Comparison of ENCODE assay signal across 2 cellular contexts in genomic region chr17:50679008-50679544, GRCh38.
TF ChIP-seq lines count a peak whose summit lies in the region.

No MANE protein-coding gene starts in this region.

TF ChIP-seq in A549, 52 proteins besides CTCF, POLR2A, EP300 and RAD21:
- TF ChIP-seq BCL3 (IDR thresholded peaks at IDR 0.05) (no peak), RCOR1 (IDR thresholded peaks at IDR 0.05; ENCODE audit: low read depth, low read length) (no peak), ZC3H11A (IDR thresholded peaks at IDR 0.05) (no peak), FOXS1 (CRISPR knock-in tag; IDR thresholded peaks at IDR 0.05) (no peak), E2F6 (IDR thresholded peaks at IDR 0.05; ENCODE audit: borderline replicate concordance, low read depth) (no peak), RNF2 (IDR thresholded peaks at IDR 0.05; ENCODE audit: borderline replicate concordance, low read depth) (no peak), BHLHE40 (IDR thresholded peaks at IDR 0.05; ENCODE audit: low read depth, low read length) (no peak), NR3C1 (IDR thresholded peaks at IDR 0.05) (no peak), KDM1A (IDR thresholded peaks at IDR 0.05; ENCODE audit: low read depth) (no peak), PBX3 (IDR thresholded peaks at IDR 0.05) (no peak), REST (IDR thresholded peaks at IDR 0.05) (no peak), HOXA7 (CRISPR knock-in tag; IDR thresholded peaks at IDR 0.05) (no peak), CBX2 (IDR thresholded peaks at IDR 0.05; ENCODE audit: borderline replicate concordance, low read depth) (no peak), PHF8 (IDR thresholded peaks at IDR 0.05; ENCODE audit: borderline replicate concordance, low read depth) (no peak)
- TF ChIP-seq, protein P1, sequence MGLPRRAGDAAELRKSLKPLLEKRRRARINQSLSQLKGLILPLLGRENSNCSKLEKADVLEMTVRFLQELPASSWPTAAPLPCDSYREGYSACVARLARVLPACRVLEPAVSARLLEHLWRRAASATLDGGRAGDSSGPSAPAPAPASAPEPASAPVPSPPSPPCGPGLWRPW (IDR thresholded peaks at IDR 0.05), result no peak

TF ChIP-seq in K562, 482 proteins besides CTCF, POLR2A, EP300 and RAD21:
- TF ChIP-seq NRF1 (conservative IDR thresholded peaks at IDR 0.05 in 1 of 2, IDR thresholded peaks at IDR 0.05 in 1 of 2), result no peak
- peak; percentile 35; the same call in 1 of the 2 replicates for TF ChIP-seq ATF3 (IDR thresholded peaks at IDR 0.05)
- no peak for TF ChIP-seq ATF3 (CRISPR knock-in tag; conservative IDR thresholded peaks at IDR 0.05)
